Comparison of ENCODE assay signal across 18 cellular contexts in genomic region chr9:94981661-94982060, GRCh38.
"Had no signal": no experiment of that assay in that cellular context is flagged by ENCODE, and none has a peak within 500 bp of the region (broad histone marks: within the 10 kb centered on the region; RNA-seq: fewer than 3 reads in every experiment).

No MANE protein-coding gene starts in this region.

- H3K4me3 ChIP-seq: body of pancreas, colonic mucosa, mucosa of descending colon, tibial artery, vagina had no signal

- H3K9ac ChIP-seq: parathyroid adenoma had no signal

- H3K36me3 ChIP-seq: colonic mucosa, neutrophil, vagina had no signal

- DNase-seq: activated CD4-positive, alpha-beta memory T cell treated with anti-CD3 and anti-CD28 coated beads, Interleukin-2, amount 10 ng/mL, durations not matched to agents 7 days and 5 days; activated CD4-positive, CD25-positive, alpha-beta regulatory T cell; activated CD8-positive, alpha-beta memory T cell treated with anti-CD3 and anti-CD28 coated beads, Interleukin-2, amount 10 ng/mL, durations not matched to agents 7 days and 5 days; amniotic stem cell; body of pancreas; central memory CD4-positive, alpha-beta T cell; colonic mucosa; erythroblast; foreskin melanocyte; glutamatergic neuron; mucosa of descending colon; naive B cell; stimulated activated naive CD4-positive, alpha-beta T cell treated with Interleukin-2 at 50 U/mL for 16 hours; tibial artery had no signal

- H3K36me3 Mint-ChIP-seq: activated CD8-positive, alpha-beta memory T cell treated with anti-CD3 and anti-CD28 coated beads, Interleukin-2, amount 10 ng/mL, durations not matched to agents 7 days and 5 days had no signal

- H3K4me3 Mint-ChIP-seq: activated CD4-positive, alpha-beta memory T cell treated with anti-CD3 and anti-CD28 coated beads, Interleukin-2, amount 10 ng/mL, durations not matched to agents 7 days and 5 days; activated CD8-positive, alpha-beta memory T cell treated with anti-CD3 and anti-CD28 coated beads, Interleukin-2, amount 10 ng/mL, durations not matched to agents 7 days and 5 days; activated naive CD8-positive, alpha-beta T cell; naive B cell had no signal

- ATAC-seq: activated CD8-positive, alpha-beta memory T cell treated with anti-CD3 and anti-CD28 coated beads, Interleukin-2, amount 10 ng/mL, durations not matched to agents 7 days and 5 days; body of pancreas; mucosa of descending colon had no signal

- H3K4me1 Mint-ChIP-seq: naive B cell had no signal

- H3K27ac Mint-ChIP-seq: activated CD4-positive, alpha-beta memory T cell treated with anti-CD3 and anti-CD28 coated beads, Interleukin-2, amount 10 ng/mL, durations not matched to agents 7 days and 5 days; activated CD8-positive, alpha-beta memory T cell treated with anti-CD3 and anti-CD28 coated beads, Interleukin-2, amount 10 ng/mL, durations not matched to agents 7 days and 5 days; activated naive CD8-positive, alpha-beta T cell had no signal

- H3K27ac ChIP-seq: body of pancreas, colonic mucosa, neutrophil, parathyroid adenoma, tibial artery, vagina had no signal

- H2AFZ ChIP-seq: parathyroid adenoma had no signal

- H3K27me3 ChIP-seq: body of pancreas, colonic mucosa, neutrophil, tibial artery, vagina had no signal

- H3K27me3 Mint-ChIP-seq: activated CD4-positive, alpha-beta memory T cell treated with anti-CD3 and anti-CD28 coated beads, Interleukin-2, amount 10 ng/mL, durations not matched to agents 7 days and 5 days; activated naive CD8-positive, alpha-beta T cell; naive B cell had no signal

- H3K9me3 ChIP-seq: body of pancreas, colonic mucosa, mucosa of descending colon, neutrophil, tibial artery, vagina had no signal

- H3K79me2 ChIP-seq: parathyroid adenoma had no signal

- H3K9me3 Mint-ChIP-seq: activated CD4-positive, alpha-beta memory T cell treated with anti-CD3 and anti-CD28 coated beads, Interleukin-2, amount 10 ng/mL, durations not matched to agents 7 days and 5 days; naive B cell had no signal

- H3K4me1 ChIP-seq: body of pancreas, colonic mucosa, parathyroid adenoma, tibial artery, vagina had no signal
